Comparison of ENCODE assay signal across 1 cellular context in the genomic region with DNA sequence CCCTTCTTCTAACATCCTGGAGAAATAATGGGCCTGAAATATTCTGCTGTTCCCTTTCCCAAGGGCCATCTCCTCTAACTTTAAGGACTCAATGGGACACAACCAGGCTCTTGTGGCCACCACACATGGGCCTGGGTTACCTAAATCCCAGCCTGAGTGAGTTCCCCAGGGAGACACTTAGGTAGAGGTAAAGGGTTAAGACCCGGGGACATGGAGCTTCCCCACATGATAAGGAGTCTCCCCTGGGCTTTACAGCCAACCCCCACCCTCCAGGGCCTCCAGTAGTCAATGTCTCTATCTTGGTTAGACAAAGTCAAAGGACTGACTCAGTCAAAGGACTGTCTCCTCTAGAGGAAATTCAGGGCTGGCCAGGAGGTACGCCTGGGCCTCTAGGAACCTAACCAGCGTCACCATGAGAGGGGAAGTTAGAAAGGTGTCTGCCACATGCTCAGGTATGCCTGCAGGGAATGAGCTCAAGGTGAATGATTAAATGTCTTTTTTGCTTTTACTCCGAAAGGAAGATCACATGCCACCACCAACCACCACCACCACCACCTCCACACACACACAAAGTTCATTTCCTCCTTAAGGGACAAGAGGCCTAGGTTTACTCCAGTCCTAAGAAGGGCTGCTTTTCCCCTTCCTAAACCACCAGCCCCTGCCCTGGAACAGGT.
TF ChIP-seq lines count a peak whose summit lies in the region.

No MANE protein-coding gene starts in this region.

TF ChIP-seq in GM12878, 131 proteins besides CTCF, POLR2A, EP300 and RAD21 (continued from another document):
- TF ChIP-seq NFXL1 (IDR thresholded peaks at IDR 0.05; ENCODE audit: borderline replicate concordance): no peak
- peak; percentile 22 to 45; a peak in 2 of 4 replicates for TF ChIP-seq IKZF2 (IDR thresholded peaks at IDR 0.05)
- TF ChIP-seq, protein P1, sequence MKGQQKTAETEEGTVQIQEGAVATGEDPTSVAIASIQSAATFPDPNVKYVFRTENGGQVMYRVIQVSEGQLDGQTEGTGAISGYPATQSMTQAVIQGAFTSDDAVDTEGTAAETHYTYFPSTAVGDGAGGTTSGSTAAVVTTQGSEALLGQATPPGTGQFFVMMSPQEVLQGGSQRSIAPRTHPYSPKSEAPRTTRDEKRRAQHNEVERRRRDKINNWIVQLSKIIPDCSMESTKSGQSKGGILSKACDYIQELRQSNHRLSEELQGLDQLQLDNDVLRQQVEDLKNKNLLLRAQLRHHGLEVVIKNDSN (IDR thresholded peaks at IDR 0.05; ENCODE audit: borderline replicate concordance, extremely low read length, insufficient read depth, low read depth, low read length): no peak
- TF ChIP-seq ZBTB11 (CRISPR knock-in tag; IDR thresholded peaks at IDR 0.05): no peak
- no peak for TF ChIP-seq SUZ12 (IDR thresholded peaks at IDR 0.05; ENCODE audit: unreplicated experiment)
- TF ChIP-seq CREM (IDR thresholded peaks at IDR 0.05; ENCODE audit: low read depth): no peak
- TF ChIP-seq GATAD2B (conservative IDR thresholded peaks at IDR 0.05; ENCODE audit: low read depth): no peak
- no peak for TF ChIP-seq SMAD1 (IDR thresholded peaks at IDR 0.05; ENCODE audit: low read depth, partially characterized antibody)
- TF ChIP-seq IRF4 (IDR thresholded peaks at IDR 0.05; ENCODE audit: low read depth, low read length): no peak
- TF ChIP-seq RAD51 (IDR thresholded peaks at IDR 0.05): peak; percentile 25; the same call in 1 of the 2 replicates
- no peak for TF ChIP-seq KAT2A (conservative IDR thresholded peaks at IDR 0.05; ENCODE audit: control insufficient read depth, low read depth, low read length)
- peak; percentile 30 for TF ChIP-seq MEF2B (IDR thresholded peaks at IDR 0.05; ENCODE audit: partially characterized antibody, poor library complexity, severe bottlenecking)
- no peak for TF ChIP-seq BCLAF1 (IDR thresholded peaks at IDR 0.05)
- no peak for TF ChIP-seq KLF5 (IDR thresholded peaks at IDR 0.05; ENCODE audit: partially characterized antibody)
- no peak for TF ChIP-seq LARP7 (IDR thresholded peaks at IDR 0.05)
- TF ChIP-seq PAX5 (IDR thresholded peaks at IDR 0.05; ENCODE audit: borderline replicate concordance, low read depth, low read length): no peak
- TF ChIP-seq, protein P2, sequence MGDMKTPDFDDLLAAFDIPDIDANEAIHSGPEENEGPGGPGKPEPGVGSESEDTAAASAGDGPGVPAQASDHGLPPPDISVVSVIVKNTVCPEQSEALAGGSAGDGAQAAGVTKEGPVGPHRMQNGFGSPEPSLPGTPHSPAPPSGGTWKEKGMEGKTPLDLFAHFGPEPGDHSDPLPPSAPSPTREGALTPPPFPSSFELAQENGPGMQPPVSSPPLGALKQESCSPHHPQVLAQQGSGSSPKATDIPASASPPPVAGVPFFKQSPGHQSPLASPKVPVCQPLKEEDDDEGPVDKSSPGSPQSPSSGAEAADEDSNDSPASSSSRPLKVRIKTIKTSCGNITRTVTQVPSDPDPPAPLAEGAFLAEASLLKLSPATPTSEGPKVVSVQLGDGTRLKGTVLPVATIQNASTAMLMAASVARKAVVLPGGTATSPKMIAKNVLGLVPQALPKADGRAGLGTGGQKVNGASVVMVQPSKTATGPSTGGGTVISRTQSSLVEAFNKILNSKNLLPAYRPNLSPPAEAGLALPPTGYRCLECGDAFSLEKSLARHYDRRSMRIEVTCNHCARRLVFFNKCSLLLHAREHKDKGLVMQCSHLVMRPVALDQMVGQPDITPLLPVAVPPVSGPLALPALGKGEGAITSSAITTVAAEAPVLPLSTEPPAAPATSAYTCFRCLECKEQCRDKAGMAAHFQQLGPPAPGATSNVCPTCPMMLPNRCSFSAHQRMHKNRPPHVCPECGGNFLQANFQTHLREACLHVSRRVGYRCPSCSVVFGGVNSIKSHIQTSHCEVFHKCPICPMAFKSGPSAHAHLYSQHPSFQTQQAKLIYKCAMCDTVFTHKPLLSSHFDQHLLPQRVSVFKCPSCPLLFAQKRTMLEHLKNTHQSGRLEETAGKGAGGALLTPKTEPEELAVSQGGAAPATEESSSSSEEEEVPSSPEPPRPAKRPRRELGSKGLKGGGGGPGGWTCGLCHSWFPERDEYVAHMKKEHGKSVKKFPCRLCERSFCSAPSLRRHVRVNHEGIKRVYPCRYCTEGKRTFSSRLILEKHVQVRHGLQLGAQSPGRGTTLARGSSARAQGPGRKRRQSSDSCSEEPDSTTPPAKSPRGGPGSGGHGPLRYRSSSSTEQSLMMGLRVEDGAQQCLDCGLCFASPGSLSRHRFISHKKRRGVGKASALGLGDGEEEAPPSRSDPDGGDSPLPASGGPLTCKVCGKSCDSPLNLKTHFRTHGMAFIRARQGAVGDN (IDR thresholded peaks at IDR 0.05): peak; percentile 73
- 0 out of 2 replicates have a peak, but pooled peaks have one; percentile 7 for TF ChIP-seq MTA2 (IDR thresholded peaks at IDR 0.05; ENCODE audit: low read depth)
- no peak for TF ChIP-seq EZH2 (IDR thresholded peaks at IDR 0.05; ENCODE audit: borderline replicate concordance, control insufficient read depth, low read depth, low read length)
- no peak for TF ChIP-seq ZBED1 (IDR thresholded peaks at IDR 0.05; ENCODE audit: borderline replicate concordance)
- TF ChIP-seq SMARCA5 (IDR thresholded peaks at IDR 0.05): no peak
- TF ChIP-seq HDAC6 (IDR thresholded peaks at IDR 0.05; ENCODE audit: unreplicated experiment): no peak
- TF ChIP-seq CEBPB (IDR thresholded peaks at IDR 0.05; ENCODE audit: borderline replicate concordance in 1 of 2, low read depth in 2 of 2, low read length in 2 of 2): no peak
- TF ChIP-seq, protein P3, sequence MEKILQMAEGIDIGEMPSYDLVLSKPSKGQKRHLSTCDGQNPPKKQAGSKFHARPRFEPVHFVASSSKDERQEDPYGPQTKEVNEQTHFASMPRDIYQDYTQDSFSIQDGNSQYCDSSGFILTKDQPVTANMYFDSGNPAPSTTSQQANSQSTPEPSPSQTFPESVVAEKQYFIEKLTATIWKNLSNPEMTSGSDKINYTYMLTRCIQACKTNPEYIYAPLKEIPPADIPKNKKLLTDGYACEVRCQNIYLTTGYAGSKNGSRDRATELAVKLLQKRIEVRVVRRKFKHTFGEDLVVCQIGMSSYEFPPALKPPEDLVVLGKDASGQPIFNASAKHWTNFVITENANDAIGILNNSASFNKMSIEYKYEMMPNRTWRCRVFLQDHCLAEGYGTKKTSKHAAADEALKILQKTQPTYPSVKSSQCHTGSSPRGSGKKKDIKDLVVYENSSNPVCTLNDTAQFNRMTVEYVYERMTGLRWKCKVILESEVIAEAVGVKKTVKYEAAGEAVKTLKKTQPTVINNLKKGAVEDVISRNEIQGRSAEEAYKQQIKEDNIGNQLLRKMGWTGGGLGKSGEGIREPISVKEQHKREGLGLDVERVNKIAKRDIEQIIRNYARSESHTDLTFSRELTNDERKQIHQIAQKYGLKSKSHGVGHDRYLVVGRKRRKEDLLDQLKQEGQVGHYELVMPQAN (conservative IDR thresholded peaks at IDR 0.05): no peak
- no peak for TF ChIP-seq CHD2 (IDR thresholded peaks at IDR 0.05; ENCODE audit: borderline replicate concordance, low read depth, low read length)
- TF ChIP-seq MYB (IDR thresholded peaks at IDR 0.05; ENCODE audit: borderline replicate concordance, low read depth, low read length): no peak
- no peak for TF ChIP-seq FOS (IDR thresholded peaks at IDR 0.05; ENCODE audit: borderline replicate concordance, extremely low read depth, insufficient read length)
- peak in 1 of 2 experiments; percentile 60; a peak in 1 of 4 replicates for TF ChIP-seq BHLHE40 (IDR thresholded peaks at IDR 0.05; ENCODE audit: borderline replicate concordance in 1 of 2, low read depth in 2 of 2, low read length in 1 of 2)
- no peak for TF ChIP-seq PAX8 (IDR thresholded peaks at IDR 0.05)
- TF ChIP-seq FOXK2 (IDR thresholded peaks at IDR 0.05): no peak
- TF ChIP-seq PKNOX1 (IDR thresholded peaks at IDR 0.05): no peak
